8 cellular contexts compared by ENCODE assay signal in genomic region chr1:18957532-18958295, GRCh38. TPM values are rescaled to one million over a fixed set of nuclear protein-coding genes. Genes with fewer than 3 reads are reported as not detected.
DNase-seq lines count a peak whose midpoint lies in the region; TF ChIP-seq lines count a peak whose summit lies in the region.

No MANE protein-coding gene starts in this region.

- H3K27me3 Mint-ChIP-seq in activated naive CD4-positive, alpha-beta T cell treated with anti-CD3 and anti-CD28 coated beads, Interleukin-2, amount 50 U/mL, for 24 hours: no peaks in the 10 kb centered on the region
- H3K27me3 Mint-ChIP-seq in brain: peaks cover 33% of the 10 kb centered on the region

- H3K23ac ChIP-seq in mesenchymal stem cell (ENCODE audit: low read length in 2 of 2): no peak overlapping the region

- no peak for TF ChIP-seq POLR2A in vagina (IDR thresholded peaks at IDR 0.05)
- TF ChIP-seq POLR2A in lower leg skin (IDR thresholded peaks at IDR 0.05): no peak

- H4K8ac ChIP-seq in mesenchymal stem cell (ENCODE audit: low read length): no peak overlapping the region

- no peak for TF ChIP-seq CTCF in brain (conservative IDR thresholded peaks at IDR 0.05)
- TF ChIP-seq CTCF in vagina (IDR thresholded peaks at IDR 0.05): no peak
- TF ChIP-seq CTCF in lower leg skin (IDR thresholded peaks at IDR 0.05): no peak

- peak overlapping the region; percentile 91 for H3K9ac ChIP-seq in mesenchymal stem cell (ENCODE audit: low read length)

- no peaks in the 10 kb centered on the region for H3K36me3 ChIP-seq in mesenchymal stem cell (ENCODE audit: control insufficient read depth in 1 of 2, insufficient read depth in 2 of 2, low read depth in 1 of 2, low read length in 2 of 2)
- no peaks in the 10 kb centered on the region for H3K36me3 ChIP-seq in vagina

- no peaks in the 10 kb centered on the region for H3K36me3 Mint-ChIP-seq in activated naive CD4-positive, alpha-beta T cell treated with anti-CD3 and anti-CD28 coated beads, Interleukin-2, amount 50 U/mL, for 24 hours
- H3K36me3 Mint-ChIP-seq in brain: peaks cover 5% of the 10 kb centered on the region

- H2BK5ac ChIP-seq in mesenchymal stem cell (ENCODE audit: low read depth, low read length, poor library complexity, severe bottlenecking): no peak overlapping the region

- WGBS in mesenchymal stem cell: 79% methylated on average over 16 of the region's 17 CpGs
- whole genome bisulfite sequencing in lower leg skin, 2 donors: 50 to 54% methylated on average over 17 of the region's 17 CpGs

- H3K4me3 ChIP-seq in mesenchymal stem cell (ENCODE audit: insufficient read depth in 1 of 2, low read depth in 1 of 2, low read length in 2 of 2) (peak overlapping the region in 1 of 2 experiments; percentile 83), vagina (peak overlapping the region; percentile 77 to 100), lower leg skin (ENCODE audit: low read depth, poor library complexity, severe bottlenecking) (no peak overlapping the region)

- no peak overlapping the region for H3K14ac ChIP-seq in mesenchymal stem cell (ENCODE audit: low read length in 2 of 2)

- H3K4me3 Mint-ChIP-seq in activated naive CD4-positive, alpha-beta T cell treated with anti-CD3 and anti-CD28 coated beads, Interleukin-2, amount 50 U/mL, for 24 hours: peak overlapping the region; percentile 79
- peak overlapping the region; percentile 86 to 92 (median 91) for H3K4me3 Mint-ChIP-seq in brain

- no peak for DNase-seq in activated naive CD4-positive, alpha-beta T cell treated with Interleukin-2 at 50 U/mL for 16 hours
- DNase-seq in mesenchymal stem cell (no peak), vagina (ENCODE audit: extremely low spot score in 2 of 2) (no peak), NCI-H1930 (lab: John Stamatoyannopoulos, UW) (no peak), GF-D8 (lab: John Stamatoyannopoulos, UW) (no peak), lower leg skin (ENCODE audit: low spot score in 2 of 2) (no peak)

- H3K4me1 ChIP-seq in mesenchymal stem cell (ENCODE audit: control insufficient read depth, insufficient read depth, low read depth, low read length): peaks cover 24% of the 10 kb centered on the region
- H3K4me1 ChIP-seq in vagina: peaks cover 44% of the 10 kb centered on the region

- peaks cover 40% of the 10 kb centered on the region for H3K4me1 Mint-ChIP-seq in activated naive CD4-positive, alpha-beta T cell treated with anti-CD3 and anti-CD28 coated beads, Interleukin-2, amount 50 U/mL, for 24 hours
- peaks cover 32% of the 10 kb centered on the region for H3K4me1 Mint-ChIP-seq in brain

- no peak overlapping the region for H2AK5ac ChIP-seq in mesenchymal stem cell (ENCODE audit: low read length, severe bottlenecking)

- H3K27ac Mint-ChIP-seq in activated naive CD4-positive, alpha-beta T cell treated with anti-CD3 and anti-CD28 coated beads, Interleukin-2, amount 50 U/mL, for 24 hours: peak overlapping the region; percentile 42
- peak overlapping the region in 2 of 5 experiments; percentile 51 to 69 for H3K27ac Mint-ChIP-seq in brain

- H3K79me1 ChIP-seq in mesenchymal stem cell (replicated peaks; ENCODE audit: low read length, poor library complexity, severe bottlenecking): no peaks in the 10 kb centered on the region

- no peaks in the 10 kb centered on the region for H3K9me3 Mint-ChIP-seq in activated naive CD4-positive, alpha-beta T cell treated with anti-CD3 and anti-CD28 coated beads, Interleukin-2, amount 50 U/mL, for 24 hours
- H3K9me3 Mint-ChIP-seq in brain: peaks cover 0 to 8% (median 0%) of the 10 kb centered on the region in 5 experiments

- no peaks in the 10 kb centered on the region for H3K9me3 ChIP-seq in mesenchymal stem cell (ENCODE audit: control insufficient read depth, low read length)
- H3K9me3 ChIP-seq in vagina: no peaks in the 10 kb centered on the region

- H3K4ac ChIP-seq in mesenchymal stem cell (ENCODE audit: low read depth in 1 of 2, low read length in 2 of 2): no peak overlapping the region

- peak overlapping the region; percentile 39 for H3K27ac ChIP-seq in mesenchymal stem cell (ENCODE audit: low read length, poor library complexity, severe bottlenecking)
- peak overlapping the region; percentile 80 for H3K27ac ChIP-seq in vagina

- peak overlapping the region in 1 of 2 experiments; percentile 74 for H3K18ac ChIP-seq in mesenchymal stem cell (ENCODE audit: low read depth in 1 of 2, low read length in 2 of 2)

- no peak overlapping the region for H4K91ac ChIP-seq in mesenchymal stem cell (ENCODE audit: low read length)

- H2AFZ ChIP-seq in mesenchymal stem cell (ENCODE audit: low read depth, low read length): no peak overlapping the region

- no peak overlapping the region for H2BK120ac ChIP-seq in mesenchymal stem cell (ENCODE audit: low read depth, low read length)

- H3K27me3 ChIP-seq in mesenchymal stem cell (ENCODE audit: control insufficient read depth in 1 of 2, insufficient read depth in 1 of 2, low read length in 2 of 2): peaks cover 5 to 13% of the 10 kb centered on the region in 2 experiments
- no peaks in the 10 kb centered on the region for H3K27me3 ChIP-seq in vagina

- H3K4me2 ChIP-seq in mesenchymal stem cell (ENCODE audit: low read length, poor library complexity, severe bottlenecking): peak overlapping the region; percentile 75

- intact Hi-C loops in vagina (cut with DNase I) (loop anchor here (5.0 kb wide), 1 partner anchor 35 kb away; no protein-coding TSS in a partner anchor), lower leg skin (cut with DNase I; ENCODE audit: low total_unique reads) (no loop called here)

- H2BK12ac ChIP-seq in mesenchymal stem cell (ENCODE audit: low read length in 2 of 2): no peak overlapping the region

- H2BK15ac ChIP-seq in mesenchymal stem cell (ENCODE audit: low read depth, poor library complexity, severe bottlenecking): peak overlapping the region; percentile 17

RNA-seq across cellular contexts. Expression of gene IFFO2, which starts 1.2 kb away (rescaled TPM):
- 5.8 TPM for polyA plus RNA-seq in brain (ENCODE audit: insufficient read depth, low read depth, low replicate concordance)
- polyA plus RNA-seq in mesenchymal stem cell (2013, experiment 1 of 2): 8.7 TPM
- 8.3 TPM for polyA plus RNA-seq in mesenchymal stem cell (2013, experiment 2 of 2)
- total RNA-seq in vagina (34.6 TPM), lower leg skin (100 to 1,000 TPM; 317 to 562 (median 451) TPM)

RNA-seq across cellular contexts. Expression of gene ALDH4A1, which starts 55.4 kb away (rescaled TPM):
- 52.0 TPM for polyA plus RNA-seq in brain (ENCODE audit: insufficient read depth, low read depth, low replicate concordance)
- 7.7 TPM for polyA plus RNA-seq in mesenchymal stem cell (2013, experiment 1 of 2)
- polyA plus RNA-seq in mesenchymal stem cell (2013, experiment 2 of 2): 7.8 TPM
- 39.5 TPM for total RNA-seq in vagina
- 10 to 100 TPM; 16.5 to 25.8 (median 22.1) TPM for total RNA-seq in lower leg skin
